Comparison of ENCODE assay signal across 8 cellular contexts in genomic region chr9:133147412-133148271, GRCh38. TPM values are rescaled to one million over a fixed set of nuclear protein-coding genes. Genes with fewer than 3 reads are reported as not detected.
A peak's percentile ranks its signal among the peaks of the same experiment; 100 is the strongest.
DNase-seq lines count a peak whose midpoint lies in the region; ATAC-seq lines count a peak whose summit lies in the region.

No MANE protein-coding gene starts in this region.

- peak overlapping the region; percentile 74 for H3K9ac ChIP-seq in endocrine pancreas (ENCODE audit: control insufficient read depth, insufficient read depth, low read length)

- H3K4me1 ChIP-seq in endocrine pancreas (ENCODE audit: control insufficient read depth, insufficient read depth, low read length), result peaks cover 8% of the 10 kb centered on the region

- H3K4me3 ChIP-seq in endocrine pancreas (ENCODE audit: control insufficient read depth, insufficient read depth, low read length), result no peak overlapping the region

- DNase-seq in COLO829 (ENCODE audit: low spot score), result peak; percentile 88
- DNase-seq in NCI-H82 treated with DMSO at 0.1 percent for 48 hours (lab: John Stamatoyannopoulos, UW; ENCODE audit: unreplicated experiment), result peak; percentile 30
- peak; percentile 91 for DNase-seq in activated CD8-positive, alpha-beta memory T cell treated with anti-CD3 and anti-CD28 coated beads, Interleukin-2, amount 10 ng/mL, durations not matched to agents 7 days and 5 days
- peak; percentile 62 for DNase-seq in midbrain (lab: John Stamatoyannopoulos, UW)
- peak; percentile 66 to 67 for DNase-seq in stimulated activated CD8-positive, alpha-beta memory T cell treated with anti-CD3 and anti-CD28 coated beads, Interleukin-15, amount 100 ng/mL, for 48 hours (ENCODE audit: low read depth in 2 of 2)
- no peak for DNase-seq in OCI-M2 (lab: John Stamatoyannopoulos, UW; ENCODE audit: unreplicated experiment)

- H3K9me3 ChIP-seq in endocrine pancreas (ENCODE audit: control insufficient read depth, low read length), result no peaks in the 10 kb centered on the region

- peak; percentile 27 for ATAC-seq in HG03354 (IDR thresholded peaks at IDR 0.05; ENCODE audit: poor library complexity, severe bottlenecking, unreplicated experiment)
- ATAC-seq in activated CD8-positive, alpha-beta memory T cell treated with anti-CD3 and anti-CD28 coated beads, Interleukin-2, amount 10 ng/mL, durations not matched to agents 7 days and 5 days, result peak; percentile 16

- H3K9me3 Mint-ChIP-seq in activated CD8-positive, alpha-beta memory T cell treated with anti-CD3 and anti-CD28 coated beads, Interleukin-2, amount 10 ng/mL, durations not matched to agents 7 days and 5 days (ENCODE audit: low read depth), result no peaks in the 10 kb centered on the region

- H3K36me3 ChIP-seq in endocrine pancreas (ENCODE audit: control insufficient read depth, insufficient read depth, low read length), result no peaks in the 10 kb centered on the region

- peaks cover 51% of the 10 kb centered on the region for H3K4me1 Mint-ChIP-seq in activated CD8-positive, alpha-beta memory T cell treated with anti-CD3 and anti-CD28 coated beads, Interleukin-2, amount 10 ng/mL, durations not matched to agents 7 days and 5 days

- H3K27me3 Mint-ChIP-seq in activated CD8-positive, alpha-beta memory T cell treated with anti-CD3 and anti-CD28 coated beads, Interleukin-2, amount 10 ng/mL, durations not matched to agents 7 days and 5 days, result no peaks in the 10 kb centered on the region

- H3K36me3 Mint-ChIP-seq in activated CD8-positive, alpha-beta memory T cell treated with anti-CD3 and anti-CD28 coated beads, Interleukin-2, amount 10 ng/mL, durations not matched to agents 7 days and 5 days, result peaks cover 4% of the 10 kb centered on the region

- H3K27me3 ChIP-seq in endocrine pancreas (ENCODE audit: control insufficient read depth, insufficient read depth, low read length), result no peaks in the 10 kb centered on the region

- CTCF ChIA-PET in activated CD8-positive, alpha-beta memory T cell treated with anti-CD3 and anti-CD28 coated beads, Interleukin-2, amount 10 ng/mL, durations not matched to agents 7 days and 5 days (lab: Charles Lee), result interaction anchor here (0.6 to 10.4 kb wide), 25 partner anchors 9 to 224 kb away, joined by 3 to 505 read pairs (median 5); partner anchors contain the start of genes GTF3C5 and RALGDS

- peak overlapping the region; percentile 94 for H3K27ac Mint-ChIP-seq in activated CD8-positive, alpha-beta memory T cell treated with anti-CD3 and anti-CD28 coated beads, Interleukin-2, amount 10 ng/mL, durations not matched to agents 7 days and 5 days

- peak overlapping the region; percentile 94 for H3K4me3 Mint-ChIP-seq in activated CD8-positive, alpha-beta memory T cell treated with anti-CD3 and anti-CD28 coated beads, Interleukin-2, amount 10 ng/mL, durations not matched to agents 7 days and 5 days

RNA-seq across cellular contexts. Expression of gene GBGT1, which starts 16.1 kb away (rescaled TPM):
- 1 to 10 TPM; 3.9 to 5.7 TPM for total RNA-seq in activated CD8-positive, alpha-beta memory T cell treated with anti-CD3 and anti-CD28 coated beads, Interleukin-2, amount 10 ng/mL, durations not matched to agents 7 days and 5 days

RNA-seq across cellular contexts. Expression of gene RALGDS, which starts 26.6 kb away (rescaled TPM):
- 100 to 1,000 TPM; 103 to 114 TPM for total RNA-seq in activated CD8-positive, alpha-beta memory T cell treated with anti-CD3 and anti-CD28 coated beads, Interleukin-2, amount 10 ng/mL, durations not matched to agents 7 days and 5 days
